In genomic region chr18:11872479-11873136, GRCh38 we compare ENCODE assay signal across 8 cellular contexts. TPM values are rescaled to one million over a fixed set of nuclear protein-coding genes. Genes with fewer than 3 reads are reported as not detected.
DNase-seq lines count a peak whose midpoint lies in the region; ATAC-seq and TF ChIP-seq lines count a peak whose summit lies in the region.

No MANE protein-coding gene starts in this region.

- no peak overlapping the region for H3K4me3 Mint-ChIP-seq in endothelial cell (ENCODE audit: unreplicated experiment)

- no peak overlapping the region for H3K27ac ChIP-seq in 22Rv1
- H3K27ac ChIP-seq in parathyroid adenoma = no peak overlapping the region

- H3K4me1 ChIP-seq in parathyroid adenoma = no peaks in the 10 kb centered on the region

- H3K9me3 ChIP-seq in parathyroid adenoma (ENCODE audit: control insufficient read depth, low read length) = no peaks in the 10 kb centered on the region
- no peaks in the 10 kb centered on the region for H3K9me3 ChIP-seq in MG63

- H3K9ac ChIP-seq in parathyroid adenoma = no peak overlapping the region

- H3K4me3 ChIP-seq in parathyroid adenoma (ENCODE audit: low read depth, low read length) (no peak overlapping the region), MG63 (no peak overlapping the region)

- no peak overlapping the region for H3K4me2 ChIP-seq in parathyroid adenoma (ENCODE audit: low read length)

- H3K27ac Mint-ChIP-seq in endothelial cell (ENCODE audit: unreplicated experiment) = no peak overlapping the region

- H3K4me1 Mint-ChIP-seq in endothelial cell (ENCODE audit: unreplicated experiment) = no peaks in the 10 kb centered on the region

- H3K36me3 ChIP-seq in parathyroid adenoma (ENCODE audit: control insufficient read depth, insufficient read depth, low read length) (no peaks in the 10 kb centered on the region), MG63 (no peaks in the 10 kb centered on the region)

- TF ChIP-seq CTCF in 22Rv1 (IDR thresholded peaks at IDR 0.05) (peak; percentile 52), endothelial cell (IDR thresholded peaks at IDR 0.05; ENCODE audit: unreplicated experiment) (peak; percentile 16), parathyroid adenoma (IDR thresholded peaks at IDR 0.05) (peak; percentile 64)

- H3K27me3 ChIP-seq in parathyroid adenoma (ENCODE audit: control insufficient read depth, insufficient read depth, low read length) = no peaks in the 10 kb centered on the region
- no peaks in the 10 kb centered on the region for H3K27me3 ChIP-seq in MG63

- H3K9me3 Mint-ChIP-seq in endothelial cell (ENCODE audit: unreplicated experiment) = no peaks in the 10 kb centered on the region

- peaks cover 4% of the 10 kb centered on the region for H3K27me3 Mint-ChIP-seq in endothelial cell (ENCODE audit: unreplicated experiment)

- peak; percentile 47 for DNase-seq in GF-D8 (lab: John Stamatoyannopoulos, UW)
- DNase-seq in NCI-H2196 treated with DMSO at 0.1 percent for 48 hours (lab: John Stamatoyannopoulos, UW; ENCODE audit: unreplicated experiment) = peak; percentile 25
- DNase-seq in endothelial cell (ENCODE audit: low spot score) = no peak
- DNase-seq in MG63 = no peak
- no peak for DNase-seq in activated T-cell treated with anti-CD3 and anti-CD28 coated beads, Interleukin-2, amount 50 U/mL, for 48 hours

- peak overlapping the region; percentile 54 for H2AFZ ChIP-seq in parathyroid adenoma

- peaks cover 17% of the 10 kb centered on the region for H3K36me3 Mint-ChIP-seq in endothelial cell (ENCODE audit: low read depth, unreplicated experiment)

- H3K79me2 ChIP-seq in parathyroid adenoma = no peaks in the 10 kb centered on the region

- ATAC-seq in HG02642 (IDR thresholded peaks at IDR 0.05; ENCODE audit: poor library complexity, unreplicated experiment) = no peak

RNA-seq across cellular contexts. Expression of gene CHMP1B, which starts 21.4 kb away (rescaled TPM):
- 38.5 TPM for total RNA-seq in endothelial cell (ENCODE audit: unreplicated experiment)
- total RNA-seq in MG63 (2014; rRNA removed; shearing (Covaris generic); ENCODE audit: low replicate concordance) = 19.0 and 25.0 TPM in 2 replicates

RNA-seq across cellular contexts. Expression of gene MPPE1, which starts 35.5 kb away (rescaled TPM):
- total RNA-seq in endothelial cell (ENCODE audit: unreplicated experiment) = 32.8 TPM
- 29.6 and 39.0 TPM in 2 replicates for total RNA-seq in MG63 (2014; rRNA removed; shearing (Covaris generic); ENCODE audit: low replicate concordance)

Comparison
In these comparisons a context has a peak if more than half of its experiments do, and no peak if none do; other contexts are left out.
1. DNase-seq: peak in GF-D8 (single experiment) and NCI-H2196 treated with DMSO at 0.1 percent for 48 hours (single experiment); none in endothelial cell (single experiment), MG63 (single experiment) and activated T-cell treated with anti-CD3 and anti-CD28 coated beads, Interleukin-2, amount 50 U/mL, for 48 hours (0 of 2).
2. Peak in every context shown above with its lines, with median percentiles within 50 percentile points of each other: CTCF ChIP-seq.